16 cellular contexts compared by ENCODE assay signal in the genomic region with DNA sequence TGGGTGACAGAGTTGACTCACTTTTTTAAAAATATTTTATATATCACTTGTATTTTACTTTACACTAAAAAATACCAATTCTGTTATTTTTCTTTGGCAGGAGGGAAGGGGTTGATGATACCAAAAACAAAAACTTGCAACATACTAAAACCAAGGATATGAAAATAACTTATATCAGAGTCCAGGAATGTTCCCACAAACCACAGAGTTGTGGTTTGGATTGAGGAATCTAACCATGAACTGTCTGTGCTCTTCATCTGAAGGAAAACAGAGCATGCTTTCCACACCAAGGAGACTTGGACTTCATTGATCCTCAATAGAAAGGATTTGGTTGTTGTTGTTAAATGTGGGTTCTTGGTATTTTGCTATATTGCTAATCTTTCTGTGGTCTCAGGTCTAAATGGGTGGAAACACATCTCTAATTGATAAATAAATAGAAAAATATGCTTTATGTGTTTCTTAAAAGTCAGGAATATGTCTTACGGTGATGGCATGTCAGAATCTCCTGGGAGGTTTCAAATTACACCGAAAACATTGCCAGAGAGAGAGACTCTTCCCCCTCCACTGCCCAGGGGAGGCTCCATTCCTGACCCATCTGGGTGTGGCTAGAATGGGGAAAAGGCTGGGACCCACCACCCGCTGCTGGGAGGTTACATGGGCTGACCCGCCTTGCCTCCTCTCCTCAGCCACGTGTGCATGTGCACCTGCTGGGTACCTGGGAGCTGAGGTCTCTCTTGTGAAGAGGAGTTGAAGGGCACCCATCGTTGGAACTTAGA. TPM values are rescaled to one million over a fixed set of nuclear protein-coding genes. Genes with fewer than 3 reads are reported as not detected.
DNase-seq lines count a peak whose midpoint lies in the region; ATAC-seq, FAIRE-seq and TF ChIP-seq lines count a peak whose summit lies in the region.
"Had no signal": no experiment of that assay in that cellular context is flagged by ENCODE, and none has a peak within 500 bp of the region (broad histone marks: within the 10 kb centered on the region; RNA-seq: fewer than 3 reads in every experiment).

No MANE protein-coding gene starts in this region.

- no peaks in the 10 kb centered on the region for H3K27me3 ChIP-seq in GM23248 (replicated peaks; ENCODE audit: insufficient read depth)
- peaks cover 4% of the 10 kb centered on the region for H3K27me3 ChIP-seq in fibroblast of lung (ENCODE audit: control insufficient read depth, insufficient read depth, low read length)
- H3K27me3 ChIP-seq: Peyer's patch, tibial artery had no signal

- H3K4me3 Mint-ChIP-seq in activated CD4-positive, alpha-beta memory T cell treated with anti-CD3 and anti-CD28 coated beads, Interleukin-2, amount 10 ng/mL, durations not matched to agents 7 days and 5 days: no peak overlapping the region
- H3K4me3 Mint-ChIP-seq: effector memory CD8-positive, alpha-beta T cell had no signal

- H3F3A ChIP-seq in GM23248 (ENCODE audit: insufficient read depth): peaks cover 30% of the 10 kb centered on the region

- H4K20me1 ChIP-seq in GM23248 (ENCODE audit: insufficient read depth): no peaks in the 10 kb centered on the region
- no peaks in the 10 kb centered on the region for H4K20me1 ChIP-seq in fibroblast of lung (ENCODE audit: control insufficient read depth, extremely low read depth, insufficient read depth, low read length)

- no peak overlapping the region for H3K27ac Mint-ChIP-seq in activated CD4-positive, alpha-beta memory T cell treated with anti-CD3 and anti-CD28 coated beads, Interleukin-2, amount 10 ng/mL, durations not matched to agents 7 days and 5 days
- H3K27ac Mint-ChIP-seq: effector memory CD8-positive, alpha-beta T cell had no signal

- FAIRE-seq in D721Med (lab: Jason Lieb, UNC): no peak

- in situ Hi-C loops in GM23248 (cut with MboI): no loop called here

- POLR2A ChIA-PET in activated CD4-positive, alpha-beta memory T cell treated with anti-CD3 and anti-CD28 coated beads, Interleukin-2, amount 10 ng/mL, durations not matched to agents 7 days and 5 days (lab: Charles Lee): no interaction called here

- H3K9me2 ChIP-seq in GM23248 (ENCODE audit: insufficient read depth): no peaks in the 10 kb centered on the region

- WGBS in GM23248 (ENCODE audit: low coverage in 1 of 2, low lambda C conversion rate in 2 of 2, missing lambda C conversion rate in 2 of 2), 2 experiments: 34 to 35% methylated on average over 6 of the region's 6 CpGs

- H3K4me1 Mint-ChIP-seq in activated CD4-positive, alpha-beta memory T cell treated with anti-CD3 and anti-CD28 coated beads, Interleukin-2, amount 10 ng/mL, durations not matched to agents 7 days and 5 days: no peaks in the 10 kb centered on the region

- H3K9me3 ChIP-seq in GM23248 (ENCODE audit: low read depth) (no peaks in the 10 kb centered on the region), SK-N-MC (ENCODE audit: low read depth, low read length) (no peaks in the 10 kb centered on the region), fibroblast of lung (ENCODE audit: control insufficient read depth, insufficient read depth, low read depth, low read length) (no peaks in the 10 kb centered on the region)
- H3K9me3 ChIP-seq: Peyer's patch, tibial artery had no signal

- H2AFZ ChIP-seq in GM23248 (no peak overlapping the region), fibroblast of lung (ENCODE audit: low read length) (no peak overlapping the region)

- peak; percentile 90 for DNase-seq in GM23248
- DNase-seq in SK-N-MC (ENCODE audit: low read depth, low spot score): peak; percentile 26
- DNase-seq in fibroblast of lung (ENCODE audit: low read depth in 2 of 2): peak; percentile 94 to 96
- DNase-seq in skeletal muscle cell (ENCODE audit: low read depth): peak; percentile 90
- DNase-seq in activated CD4-positive, alpha-beta memory T cell treated with anti-CD3 and anti-CD28 coated beads, Interleukin-2, amount 10 ng/mL, durations not matched to agents 7 days and 5 days: no peak
- DNase-seq in stimulated activated CD4-positive, alpha-beta T cell treated with anti-CD3 and anti-CD28 coated beads, Interleukin-4, amount 100 ng/mL, for 24 hours: no peak
- no peak for DNase-seq in D721Med (ENCODE audit: insufficient read length, low spot score)
- DNase-seq: activated CD4-positive, alpha-beta T cell treated with anti-CD3 and anti-CD28 coated beads for 4 hours; activated naive CD4-positive, alpha-beta T cell treated with Interleukin-2 at 50 U/mL for 16 hours; DND-41; effector memory CD8-positive, alpha-beta T cell; NCI-H2029; Peyer's patch; tibial artery had no signal

- H3K36me3 ChIP-seq in GM23248 (ENCODE audit: low read depth) (no peaks in the 10 kb centered on the region), SK-N-MC (ENCODE audit: insufficient read depth, low read length) (no peaks in the 10 kb centered on the region), fibroblast of lung (ENCODE audit: control insufficient read depth, insufficient read depth, low read length) (no peaks in the 10 kb centered on the region)
- H3K36me3 ChIP-seq: Peyer's patch, tibial artery had no signal

- H3K27me3 Mint-ChIP-seq in activated CD4-positive, alpha-beta memory T cell treated with anti-CD3 and anti-CD28 coated beads, Interleukin-2, amount 10 ng/mL, durations not matched to agents 7 days and 5 days: peaks cover 3% of the 10 kb centered on the region

- no peaks in the 10 kb centered on the region for H3K9me3 Mint-ChIP-seq in activated CD4-positive, alpha-beta memory T cell treated with anti-CD3 and anti-CD28 coated beads, Interleukin-2, amount 10 ng/mL, durations not matched to agents 7 days and 5 days
- H3K9me3 Mint-ChIP-seq: effector memory CD8-positive, alpha-beta T cell had no signal

- H3K36me3 Mint-ChIP-seq in activated CD4-positive, alpha-beta memory T cell treated with anti-CD3 and anti-CD28 coated beads, Interleukin-2, amount 10 ng/mL, durations not matched to agents 7 days and 5 days (ENCODE audit: low read depth): no peaks in the 10 kb centered on the region

- no peak for ATAC-seq in GM21619 (IDR thresholded peaks at IDR 0.05; ENCODE audit: unreplicated experiment)
- ATAC-seq: effector memory CD8-positive, alpha-beta T cell had no signal

- H3K79me2 ChIP-seq in GM23248 (ENCODE audit: insufficient read depth): no peaks in the 10 kb centered on the region
- H3K79me2 ChIP-seq in fibroblast of lung (ENCODE audit: control insufficient read depth, insufficient read depth, low read length): no peaks in the 10 kb centered on the region

- no peak overlapping the region for H3K9ac ChIP-seq in GM23248
- H3K9ac ChIP-seq in SK-N-MC (ENCODE audit: insufficient read length): no peak overlapping the region
- H3K9ac ChIP-seq in fibroblast of lung (ENCODE audit: insufficient read depth, low read length): no peak overlapping the region

- no peak for TF ChIP-seq CTCF in fibroblast of lung (conservative IDR thresholded peaks at IDR 0.05 in 1 of 2, IDR thresholded peaks at IDR 0.05 in 1 of 2; ENCODE audit: low read depth in 1 of 2, low read length in 2 of 2)
- no peak for TF ChIP-seq CTCF in D721Med (IDR thresholded peaks at IDR 0.05; ENCODE audit: insufficient read depth, missing control alignments)

- peak overlapping the region; percentile 77 for H3K4me2 ChIP-seq in GM23248 (ENCODE audit: unreplicated experiment)
- H3K4me2 ChIP-seq in fibroblast of lung (ENCODE audit: extremely low read depth, insufficient read depth, low read length): peak overlapping the region; percentile 36

- CTCF ChIA-PET in activated CD4-positive, alpha-beta memory T cell treated with anti-CD3 and anti-CD28 coated beads, Interleukin-2, amount 10 ng/mL, durations not matched to agents 7 days and 5 days (lab: Charles Lee): no interaction called here

- H3K4me1 ChIP-seq in GM23248 (ENCODE audit: insufficient read depth) (peaks cover 50% of the 10 kb centered on the region), fibroblast of lung (ENCODE audit: control insufficient read depth, extremely low read depth, insufficient read depth, low read length) (peaks cover 24% of the 10 kb centered on the region)
- H3K4me1 ChIP-seq: Peyer's patch had no signal

- H3K4me3 ChIP-seq in GM23248 (0 out of 2 replicates have a peak overlapping the region, but pooled peaks have one; percentile 11), SK-N-MC (peak overlapping the region; percentile 5; the same call in 1 of the 2 replicates), fibroblast of lung (replicated peaks in 1 of 4; ENCODE audit: control extremely low read depth in 1 of 4, insufficient read depth in 1 of 4, low read depth in 3 of 4, low read length in 4 of 4) (no peak overlapping the region), skeletal muscle cell (ENCODE audit: low read depth, low read length) (no peak overlapping the region)
- H3K4me3 ChIP-seq: Peyer's patch, tibial artery had no signal

- H3K27ac ChIP-seq in GM23248 (peak overlapping the region; percentile 62), SK-N-MC (no peak overlapping the region), fibroblast of lung (ENCODE audit: insufficient read depth, low read length) (no peak overlapping the region)
- H3K27ac ChIP-seq: HL-60, Peyer's patch, tibial artery had no signal

RNA-seq across cellular contexts. Expression of a gene that starts 46.9 kb away (rescaled TPM):
- 132 and 137 TPM in 2 replicates for total RNA-seq in GM23248 (2014; rRNA removed; shearing (Covaris generic))
- polyA plus RNA-seq in GM23248 (2016; fragmentation: Nextera tagmentation; extraction: Ambion mirVana): 102 TPM in 2 replicates
- 44.4 and 53.2 TPM in 2 replicates for total RNA-seq in fibroblast of lung
- polyA plus RNA-seq in fibroblast of lung: 46.8 and 53.3 TPM in 2 replicates
- 45.4 and 52.2 TPM in 2 replicates for polyA plus RNA-seq in fibroblast of lung (2012)
- polyA minus RNA-seq in fibroblast of lung (ENCODE audit: low replicate concordance): 1.8 and 2.9 TPM in 2 replicates
- total RNA-seq in activated CD4-positive, alpha-beta memory T cell treated with anti-CD3 and anti-CD28 coated beads, Interleukin-2, amount 10 ng/mL, durations not matched to agents 7 days and 5 days: 10 to 100 TPM; 89.5 to 90.3 TPM

Comparison
In these comparisons a context has a peak if more than half of its experiments do, and no peak if none do; other contexts are left out.
1. DNase-seq: peak in GM23248 (single experiment), SK-N-MC (single experiment), fibroblast of lung (2 of 2) and skeletal muscle cell (single experiment); none in activated CD4-positive, alpha-beta memory T cell treated with anti-CD3 and anti-CD28 coated beads, Interleukin-2, amount 10 ng/mL, durations not matched to agents 7 days and 5 days (single experiment), stimulated activated CD4-positive, alpha-beta T cell treated with anti-CD3 and anti-CD28 coated beads, Interleukin-4, amount 100 ng/mL, for 24 hours (single experiment) and D721Med (single experiment).
2. H3K4me3 ChIP-seq: peak in GM23248 (single experiment) and SK-N-MC (single experiment); none in fibroblast of lung (0 of 4) and skeletal muscle cell (single experiment).